ENCODE assay signal across 28 cellular contexts in the genomic region with DNA sequence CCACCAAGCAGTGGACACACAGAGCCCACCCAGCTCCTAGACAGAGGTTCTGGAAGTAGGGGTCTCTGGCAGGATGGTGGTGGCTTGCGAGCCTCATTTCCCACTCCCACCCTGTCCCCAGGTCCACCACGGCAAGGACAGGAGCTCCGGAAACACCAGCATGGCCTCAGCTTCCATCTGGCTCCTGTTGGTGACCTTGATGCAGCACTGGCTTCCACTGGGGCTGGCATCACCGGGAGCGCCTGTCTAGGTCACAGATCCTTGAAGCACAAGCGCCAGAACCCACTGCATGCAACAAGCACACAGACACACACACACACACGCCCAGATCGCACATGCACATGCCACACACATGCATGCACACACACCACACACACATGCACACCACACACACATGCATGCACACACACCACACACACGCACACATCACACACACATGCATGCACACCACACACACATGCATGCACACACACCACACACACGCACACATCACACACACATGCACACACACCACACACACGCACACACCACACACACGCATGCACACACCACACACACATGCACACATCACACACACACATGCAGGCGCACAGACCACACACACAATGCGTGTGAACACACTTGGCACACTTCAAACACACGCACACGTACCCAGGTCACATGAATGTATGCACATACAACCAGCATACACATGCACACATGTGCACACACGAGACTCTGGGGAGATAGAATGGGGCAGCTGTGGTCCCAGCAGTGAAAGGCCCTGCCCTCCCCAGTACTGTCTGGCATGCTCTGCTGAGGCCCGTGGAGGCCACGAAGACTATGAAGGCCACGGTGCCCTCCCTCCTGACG.
A peak's percentile ranks its signal among the peaks of the same experiment; 100 is the strongest.
DNase-seq lines count a peak whose midpoint lies in the region; ATAC-seq, FAIRE-seq and TF ChIP-seq lines count a peak whose summit lies in the region.
"Had no signal": no experiment of that assay in that cellular context is flagged by ENCODE, and none has a peak within 500 bp of the region (broad histone marks: within the 10 kb centered on the region; RNA-seq: fewer than 3 reads in every experiment).

No MANE protein-coding gene starts in this region.

- H3K4me1 Mint-ChIP-seq in neural crest cell = peaks cover 13% of the 10 kb centered on the region
- H3K4me1 Mint-ChIP-seq: natural killer cell, T-helper 17 cell had no signal

- H3K27me3 Mint-ChIP-seq in neural crest cell (ENCODE audit: low read depth) = no peaks in the 10 kb centered on the region

- TF ChIP-seq CTCF in coronary artery (IDR thresholded peaks at IDR 0.05) = no peak
- TF ChIP-seq CTCF in neural crest cell (conservative IDR thresholded peaks at IDR 0.05) = no peak

- peak; percentile 41 for DNase-seq in activated effector memory CD4-positive, alpha-beta T cell treated with anti-CD3 and anti-CD28 coated beads, Interleukin-2, amount 50 U/mL, for 16 hours
- DNase-seq in activated effector memory CD4-positive, alpha-beta T cell treated with Interleukin-2 at 50 U/mL for 16 hours = no peak
- DNase-seq in coronary artery (ENCODE audit: low spot score) = peak; percentile 62
- no peak for DNase-seq in neural crest cell (ENCODE audit: low read depth, low spot score)
- DNase-seq in urothelium cell line (ENCODE audit: low spot score) = no peak
- no peak for DNase-seq in NCI-H187 treated with DMSO at 0.1 percent for 48 hours (lab: John Stamatoyannopoulos, UW)
- no peak for DNase-seq in NCI-H1436 (lab: John Stamatoyannopoulos, UW)
- DNase-seq: activated CD4-positive, alpha-beta T cell treated with anti-CD3 and anti-CD28 coated beads, Interleukin-2, amount 50 U/mL, for 4 hours; activated naive CD4-positive, alpha-beta T cell treated with anti-CD3 and anti-CD28 coated beads for 36 hours; activated T-cell treated with anti-CD3 and anti-CD28 coated beads, Interleukin-2, amount 50 U/mL, for 72 hours; adrenal gland; C1 segment of cervical spinal cord; lower lobe of right lung; natural killer cell; NCI-H2227 treated with DMSO at 0.1 percent for 48 hours; NCI-H526 treated with DMSO at 0.1 percent for 48 hours; Right ventricle myocardium superior; stimulated activated CD4-positive, alpha-beta T cell treated with anti-CD3 and anti-CD28 coated beads, Interleukin-1b, Interleukin-23, amount 100 ng/mL, for 48 hours; T-helper 17 cell had no signal

- no peak overlapping the region for H3K4me3 ChIP-seq in coronary artery
- H3K4me3 ChIP-seq: adrenal gland, lower lobe of right lung, PC-9, right atrium auricular region, smooth muscle cell had no signal

- no peaks in the 10 kb centered on the region for H3K9me3 Mint-ChIP-seq in neural crest cell
- H3K9me3 Mint-ChIP-seq: activated naive CD4-positive, alpha-beta T cell treated with anti-CD3 and anti-CD28 coated beads for 36 hours; natural killer cell; stimulated activated naive CD8-positive, alpha-beta T cell treated with anti-CD3 and anti-CD28 coated beads, Interleukin-15, Interleukin-2, amounts not matched to agents 100 ng/mL and 50 ng/mL, for 24 hours had no signal

- no peaks in the 10 kb centered on the region for H3K36me3 Mint-ChIP-seq in neural crest cell (ENCODE audit: low read depth)
- H3K36me3 Mint-ChIP-seq: natural killer cell had no signal

- peak overlapping the region; percentile 35 for H3K27ac Mint-ChIP-seq in neural crest cell (ENCODE audit: unreplicated experiment)
- H3K27ac Mint-ChIP-seq: activated naive CD4-positive, alpha-beta T cell treated with anti-CD3 and anti-CD28 coated beads for 36 hours; activated T-cell treated with anti-CD3 and anti-CD28 coated beads, Interleukin-2, amount 50 U/mL, for 72 hours; natural killer cell; stimulated activated naive CD8-positive, alpha-beta T cell treated with anti-CD3 and anti-CD28 coated beads, Interleukin-15, Interleukin-2, amounts not matched to agents 100 ng/mL and 50 ng/mL, for 24 hours; T-helper 17 cell had no signal

- peak; percentile 99 for FAIRE-seq in urothelium cell line (lab: Jason Lieb, UNC)
- FAIRE-seq: frontal cortex, TTC549 had no signal

- no peak overlapping the region for H3K27ac ChIP-seq in coronary artery
- H3K27ac ChIP-seq: 22Rv1, adrenal gland, lower lobe of right lung, parathyroid adenoma, PC-9, right atrium auricular region had no signal

- ATAC-seq in GM19023 (IDR thresholded peaks at IDR 0.05; ENCODE audit: unreplicated experiment) = no peak
- ATAC-seq: activated T-cell treated with anti-CD3 and anti-CD28 coated beads, Interleukin-2, amount 50 U/mL, for 72 hours; lower lobe of right lung; natural killer cell; T-helper 17 cell had no signal

- H3K4me3 Mint-ChIP-seq in neural crest cell = no peak overlapping the region
- H3K4me3 Mint-ChIP-seq: activated naive CD4-positive, alpha-beta T cell treated with anti-CD3 and anti-CD28 coated beads for 36 hours; activated T-cell treated with anti-CD3 and anti-CD28 coated beads, Interleukin-2, amount 50 U/mL, for 72 hours; natural killer cell; stimulated activated naive CD8-positive, alpha-beta T cell treated with anti-CD3 and anti-CD28 coated beads, Interleukin-15, Interleukin-2, amounts not matched to agents 100 ng/mL and 50 ng/mL, for 24 hours; T-helper 17 cell had no signal

Comparison
In these comparisons a context has a peak if more than half of its experiments do, and no peak if none do; other contexts are left out.
1. DNase-seq: peak in activated effector memory CD4-positive, alpha-beta T cell treated with anti-CD3 and anti-CD28 coated beads, Interleukin-2, amount 50 U/mL, for 16 hours (single experiment) and coronary artery (single experiment); none in activated effector memory CD4-positive, alpha-beta T cell treated with Interleukin-2 at 50 U/mL for 16 hours (single experiment), neural crest cell (single experiment), urothelium cell line (single experiment), NCI-H187 treated with DMSO at 0.1 percent for 48 hours (single experiment) and NCI-H1436 (single experiment).